In genomic region chr19:3079578-3079977, GRCh38 we compare ENCODE assay signal across 25 cellular contexts. TPM values are rescaled to one million over a fixed set of nuclear protein-coding genes. Genes with fewer than 3 reads are reported as not detected.
DNase-seq lines count a peak whose midpoint lies in the region; ATAC-seq, FAIRE-seq and TF ChIP-seq lines count a peak whose summit lies in the region.
"Had no signal": no experiment of that assay in that cellular context is flagged by ENCODE, and none has a peak within 500 bp of the region (broad histone marks: within the 10 kb centered on the region; RNA-seq: fewer than 3 reads in every experiment).

No MANE protein-coding gene starts in this region.

- no peaks in the 10 kb centered on the region for H3K36me3 Mint-ChIP-seq in activated CD8-positive, alpha-beta T cell treated with anti-CD3 and anti-CD28 coated beads, Interleukin-2, amount 10 ng/mL, durations not matched to agents 7 days and 5 days (ENCODE audit: low read depth)
- H3K36me3 Mint-ChIP-seq: CD4-positive, alpha-beta memory T cell had no signal

- peaks cover 2% of the 10 kb centered on the region for H3K4me1 Mint-ChIP-seq in activated CD8-positive, alpha-beta T cell treated with anti-CD3 and anti-CD28 coated beads, Interleukin-2, amount 10 ng/mL, durations not matched to agents 7 days and 5 days (ENCODE audit: low read depth)

- H2AFZ ChIP-seq in HepG2 (ENCODE audit: low read length): no peak overlapping the region
- H2AFZ ChIP-seq in mesenchymal stem cell (ENCODE audit: low read depth, low read length): no peak overlapping the region
- H2AFZ ChIP-seq: PC-9 had no signal

- TF ChIP-seq POLR2A in HepG2 (IDR thresholded peaks at IDR 0.05; ENCODE audit: insufficient read depth in 1 of 2, low read depth in 2 of 2, low read length in 2 of 2): no peak
- no peak for TF ChIP-seq POLR2A in right lobe of liver (IDR thresholded peaks at IDR 0.05)

- no peak overlapping the region for H3K18ac ChIP-seq in mesenchymal stem cell (ENCODE audit: low read depth in 1 of 2, low read length in 2 of 2)

- peak overlapping the region; percentile 17 for H2AK5ac ChIP-seq in mesenchymal stem cell (ENCODE audit: low read length, severe bottlenecking)

- TF ChIP-seq EP300 in HepG2 (IDR thresholded peaks at IDR 0.05; ENCODE audit: low read depth in 2 of 2, low read length in 2 of 2) (no peak), HepG2 (CRISPR knock-in tag; IDR thresholded peaks at IDR 0.05; ENCODE audit: borderline replicate concordance) (no peak)

- no peaks in the 10 kb centered on the region for H3K9me3 Mint-ChIP-seq in activated CD8-positive, alpha-beta T cell treated with anti-CD3 and anti-CD28 coated beads, Interleukin-2, amount 10 ng/mL, durations not matched to agents 7 days and 5 days (ENCODE audit: insufficient read depth)
- H3K9me3 Mint-ChIP-seq: CD4-positive, alpha-beta memory T cell; HFFc6 had no signal

- H2BK12ac ChIP-seq in mesenchymal stem cell (ENCODE audit: low read length in 2 of 2): no peak overlapping the region

- no peak overlapping the region for H3K9ac ChIP-seq in HepG2 (ENCODE audit: insufficient read depth, low read depth, low read length)
- no peak overlapping the region for H3K9ac ChIP-seq in mesenchymal stem cell (ENCODE audit: low read length)
- H3K9ac ChIP-seq: BLaER1 treated with 17β-estradiol and CSF1 and Interleukin-3, amounts not matched to agents 10 nM and 100 nM; SK-N-SH had no signal

- H3K9me3 ChIP-seq in HepG2 (ENCODE audit: low read length): no peaks in the 10 kb centered on the region
- no peaks in the 10 kb centered on the region for H3K9me3 ChIP-seq in right lobe of liver
- H3K9me3 ChIP-seq in mesenchymal stem cell (ENCODE audit: control insufficient read depth, low read length): no peaks in the 10 kb centered on the region
- H3K9me3 ChIP-seq: Caco-2, SK-N-SH had no signal

- H3K4me3 ChIP-seq in HepG2 (replicated peaks in 1 of 3; ENCODE audit: insufficient read depth in 1 of 3, low read depth in 2 of 3, low read length in 3 of 3) (no peak overlapping the region), right lobe of liver (no peak overlapping the region), mesenchymal stem cell (ENCODE audit: insufficient read depth in 1 of 2, low read depth in 1 of 2, low read length in 2 of 2) (no peak overlapping the region)
- H3K4me3 ChIP-seq: BLaER1 treated with 17β-estradiol and CSF1 and Interleukin-3, amounts not matched to agents 10 nM and 100 nM; PC-9 had no signal

- no peak overlapping the region for H2BK120ac ChIP-seq in mesenchymal stem cell (ENCODE audit: low read depth, low read length)

- intact Hi-C loops in HepG2 (cut with micrococcal nuclease; ENCODE audit: unreplicated experiment): no loop called here
- intact Hi-C loops in right lobe of liver (cut with DNase I): no loop called here

- peaks cover 22% of the 10 kb centered on the region for H3K4me1 ChIP-seq in HepG2 (ENCODE audit: insufficient read depth, low read length)
- peaks cover 0 to 5% (median 0%) of the 10 kb centered on the region in 4 donors for H3K4me1 ChIP-seq in right lobe of liver
- H3K4me1 ChIP-seq in mesenchymal stem cell (ENCODE audit: control insufficient read depth, insufficient read depth, low read depth, low read length): peaks cover 12% of the 10 kb centered on the region

- no peak overlapping the region for H4K8ac ChIP-seq in mesenchymal stem cell (ENCODE audit: low read length)

- H3K23ac ChIP-seq in mesenchymal stem cell (ENCODE audit: low read length in 2 of 2): no peak overlapping the region

- H3K27ac ChIP-seq in HepG2 (ENCODE audit: extremely low read length, insufficient read depth, low read length) (no peak overlapping the region), right lobe of liver (no peak overlapping the region), mesenchymal stem cell (ENCODE audit: low read length, poor library complexity, severe bottlenecking) (no peak overlapping the region)
- H3K27ac ChIP-seq: BLaER1 treated with 17β-estradiol and CSF1 and Interleukin-3, amounts not matched to agents 10 nM and 100 nM; PC-9 had no signal

- H3K27me3 ChIP-seq in HepG2 (ENCODE audit: control insufficient read depth in 1 of 2, insufficient read depth in 2 of 2, low read length in 2 of 2) (peaks cover 0 to 4% of the 10 kb centered on the region in 2 experiments; a peak in 1 of 5 replicates), right lobe of liver (no peaks in the 10 kb centered on the region), mesenchymal stem cell (ENCODE audit: control insufficient read depth in 1 of 2, insufficient read depth in 1 of 2, low read length in 2 of 2) (peaks cover 0 to 5% of the 10 kb centered on the region in 2 experiments)

- in situ Hi-C loops in HepG2 (cut with HindIII; ENCODE audit: extremely low pct_ligation_motif_present, low pct_unique_long_range_greater_than_20kb): loop anchor here (10.0 kb wide), 1 partner anchor 45 kb away; no protein-coding TSS in a partner anchor

- TF ChIP-seq CTCF in HepG2 (CRISPR knock-in tag; IDR thresholded peaks at IDR 0.05): no peak
- TF ChIP-seq CTCF in right lobe of liver (IDR thresholded peaks at IDR 0.05): no peak

- H4K20me1 ChIP-seq in HepG2 (ENCODE audit: insufficient read depth, low read length): no peaks in the 10 kb centered on the region
- H4K20me1 ChIP-seq: BLaER1 treated with 17β-estradiol and CSF1 and Interleukin-3, amounts not matched to agents 10 nM and 100 nM had no signal

- TF ChIP-seq RAD21 in HepG2 (CRISPR knock-in tag; IDR thresholded peaks at IDR 0.05): no peak

- CTCF ChIA-PET in HepG2 (lab: Yijun Ruan, JAX; ENCODE audit: low intra/inter-chr PET ratio, low total read pairs): no interaction called here
- CTCF ChIA-PET in activated CD8-positive, alpha-beta T cell treated with anti-CD3 and anti-CD28 coated beads, Interleukin-2, amount 10 ng/mL, durations not matched to agents 7 days and 5 days (lab: Charles Lee): interaction anchor here (6.4 kb wide), 1 partner anchor 25 kb away, joined by 39 read pairs; no protein-coding TSS in a partner anchor

- H3K4me2 ChIP-seq in HepG2 (ENCODE audit: low read depth, low read length): no peak overlapping the region
- H3K4me2 ChIP-seq in mesenchymal stem cell (ENCODE audit: low read length, poor library complexity, severe bottlenecking): no peak overlapping the region
- H3K4me2 ChIP-seq: BLaER1 treated with 17β-estradiol and CSF1 and Interleukin-3, amounts not matched to agents 10 nM and 100 nM; PC-9; SK-N-SH had no signal

- no peak for ATAC-seq in HepG2
- ATAC-seq in right lobe of liver: no peak
- no peak for ATAC-seq in activated CD8-positive, alpha-beta T cell treated with anti-CD3 and anti-CD28 coated beads, Interleukin-2, amount 10 ng/mL, durations not matched to agents 7 days and 5 days
- ATAC-seq in HG02981 (IDR thresholded peaks at IDR 0.05; ENCODE audit: unreplicated experiment): no peak

- no peak overlapping the region for H3K4ac ChIP-seq in mesenchymal stem cell (ENCODE audit: low read depth in 1 of 2, low read length in 2 of 2)

- H3K79me1 ChIP-seq in mesenchymal stem cell (replicated peaks; ENCODE audit: low read length, poor library complexity, severe bottlenecking): no peaks in the 10 kb centered on the region

- no peak overlapping the region for H3K14ac ChIP-seq in mesenchymal stem cell (ENCODE audit: low read length in 2 of 2)

- no peak for FAIRE-seq in HepG2 (lab: Jason Lieb, UNC)
- FAIRE-seq: H54 had no signal

- H3K27ac Mint-ChIP-seq in activated CD8-positive, alpha-beta T cell treated with anti-CD3 and anti-CD28 coated beads, Interleukin-2, amount 10 ng/mL, durations not matched to agents 7 days and 5 days: no peak overlapping the region
- H3K27ac Mint-ChIP-seq: HFFc6 had no signal

- no peak for DNase-seq in HepG2 (ENCODE audit: low spot score)
- no peak for DNase-seq in right lobe of liver
- DNase-seq in mesenchymal stem cell: no peak
- DNase-seq in activated CD8-positive, alpha-beta T cell treated with anti-CD3 and anti-CD28 coated beads, Interleukin-2, amount 10 ng/mL, durations not matched to agents 7 days and 5 days: no peak
- no peak for DNase-seq in SK-N-DZ (ENCODE audit: low spot score)
- DNase-seq: 8988T; Caco-2; CD4-positive, alpha-beta memory T cell; DMS 273 treated with DMSO at 0.1 percent for 48 hours; DMS79 treated with DMSO at 0.1 percent for 48 hours; HFFc6; KG1; NCI-H1092 treated with DMSO at 0.1 percent for 48 hours; NCI-H146; NCI-H2029; NCI-H2227 treated with DMSO at 0.1 percent for 48 hours; NCI-H510A treated with DMSO at 0.1 percent for 48 hours; NCI-H748 treated with DMSO at 0.1 percent for 48 hours; PC-9; RPMI8226; SHP77 had no signal

- no peaks in the 10 kb centered on the region for H3K27me3 Mint-ChIP-seq in activated CD8-positive, alpha-beta T cell treated with anti-CD3 and anti-CD28 coated beads, Interleukin-2, amount 10 ng/mL, durations not matched to agents 7 days and 5 days (ENCODE audit: low read depth)
- H3K27me3 Mint-ChIP-seq: CD4-positive, alpha-beta memory T cell had no signal

- POLR2A ChIA-PET in HepG2 (lab: Yijun Ruan, JAX): interaction anchor here (1.4 kb wide), 1 partner anchor 17 kb away, joined by 3 read pairs; no protein-coding TSS in a partner anchor
- POLR2A ChIA-PET in activated CD8-positive, alpha-beta T cell treated with anti-CD3 and anti-CD28 coated beads, Interleukin-2, amount 10 ng/mL, durations not matched to agents 7 days and 5 days (lab: Charles Lee): no interaction called here

- H3K79me2 ChIP-seq in HepG2 (ENCODE audit: insufficient read depth, low read length): no peaks in the 10 kb centered on the region

- H2BK5ac ChIP-seq in mesenchymal stem cell (ENCODE audit: low read depth, low read length, poor library complexity, severe bottlenecking): no peak overlapping the region

- H3K4me3 Mint-ChIP-seq in activated CD8-positive, alpha-beta T cell treated with anti-CD3 and anti-CD28 coated beads, Interleukin-2, amount 10 ng/mL, durations not matched to agents 7 days and 5 days: no peak overlapping the region
- H3K4me3 Mint-ChIP-seq: CD4-positive, alpha-beta memory T cell; HFFc6 had no signal

- no peak overlapping the region for H2BK15ac ChIP-seq in mesenchymal stem cell (ENCODE audit: low read depth, poor library complexity, severe bottlenecking)

- H3K36me3 ChIP-seq in HepG2 (replicated peaks in 1 of 2; ENCODE audit: control insufficient read depth in 1 of 2, insufficient read depth in 2 of 2, low read length in 2 of 2): no peaks in the 10 kb centered on the region
- no peaks in the 10 kb centered on the region for H3K36me3 ChIP-seq in right lobe of liver
- no peaks in the 10 kb centered on the region for H3K36me3 ChIP-seq in mesenchymal stem cell (ENCODE audit: control insufficient read depth in 1 of 2, insufficient read depth in 2 of 2, low read depth in 1 of 2, low read length in 2 of 2)
- H3K36me3 ChIP-seq: BLaER1 treated with 17β-estradiol and CSF1 and Interleukin-3, amounts not matched to agents 10 nM and 100 nM had no signal

- no TSS peak for BruUV-seq in HepG2 (replicated peaks; lab: Mats Ljungman, UMichigan)

- no peak overlapping the region for H4K91ac ChIP-seq in mesenchymal stem cell (ENCODE audit: low read length)

- 42% methylated on average over 4 of the region's 4 CpGs for WGBS in HepG2 (ENCODE audit: low lambda C conversion rate)
- WGBS in right lobe of liver (ENCODE audit: insufficient coverage, low coverage, low lambda C conversion rate, missing lambda C conversion rate): 57% methylated on average over 2 of the region's 4 CpGs
- WGBS in mesenchymal stem cell: 71% methylated on average over 4 of the region's 4 CpGs

RNA-seq across cellular contexts. Expression of gene GNA11, which starts 14.6 kb away (rescaled TPM):
- total RNA-seq in HepG2 (2016; rRNA removed; fragmentation: Illumina TruSeq; extraction: Trizol) (18.8 and 26.8 TPM in 2 replicates), right lobe of liver (10 to 100 TPM; 19.5 to 28.0 (median 22.4) TPM)
- 4.5 and 5.5 TPM in 2 replicates for total RNA-seq in HepG2 (2016; cell fraction: cytosol; rRNA removed; fragmentation: Illumina TruSeq; extraction: Trizol; ENCODE audit: low read depth)
- total RNA-seq in HepG2 (2016; cell fraction: insoluble cytoplasmic fraction; rRNA removed; fragmentation: Illumina TruSeq; extraction: Trizol): 16.2 and 28.2 TPM in 2 replicates
- total RNA-seq in HepG2 (2016; cell fraction: membrane; rRNA removed; fragmentation: Illumina TruSeq; extraction: Trizol): 20.2 and 20.3 TPM in 2 replicates
- total RNA-seq in HepG2 (2016; cell fraction: nucleus; rRNA removed; fragmentation: Illumina TruSeq; extraction: Trizol): 13.2 and 15.8 TPM in 2 replicates
- 16.0 and 16.8 TPM in 2 replicates for polyA plus RNA-seq in HepG2 (2011; rRNA removed)
- polyA plus RNA-seq in HepG2 (2011; cell fraction: cytosol; rRNA removed): 18.0 and 19.4 TPM in 2 replicates
- polyA plus RNA-seq in HepG2 (2011; cell fraction: nucleus; rRNA removed): 24.5 and 30.8 TPM in 2 replicates
- polyA plus RNA-seq in HepG2 (2012): 21.5 and 25.5 TPM in 2 replicates
- polyA plus RNA-seq in HepG2 (2016; cell fraction: cytosol; fragmentation: Illumina TruSeq; extraction: Trizol; ENCODE audit: low read depth): 4.2 and 4.6 TPM in 2 replicates
- polyA plus RNA-seq in HepG2 (2016; cell fraction: insoluble cytoplasmic fraction; fragmentation: Illumina TruSeq; extraction: Trizol; ENCODE audit: low read depth): 25.9 and 33.9 TPM in 2 replicates
- 14.1 and 15.9 TPM in 2 replicates for polyA plus RNA-seq in HepG2 (2016; cell fraction: membrane; fragmentation: Illumina TruSeq; extraction: Trizol; ENCODE audit: low read depth)
- 31.1 and 31.9 TPM in 2 replicates for polyA plus RNA-seq in HepG2 (2016; cell fraction: nucleus; fragmentation: Illumina TruSeq; extraction: Trizol; ENCODE audit: insufficient read depth, low read depth)
- 36.6 and 52.6 TPM in 2 replicates for polyA minus RNA-seq in HepG2 (2011; rRNA and poly(A)+ RNA removed; ENCODE audit: low replicate concordance)
- 10.8 and 16.8 TPM in 2 replicates for polyA minus RNA-seq in HepG2 (2011; cell fraction: cytosol; rRNA and poly(A)+ RNA removed)
- 6.7 and 7.1 TPM in 2 replicates for polyA minus RNA-seq in HepG2 (2011; cell fraction: nucleus; rRNA and poly(A)+ RNA removed)
- polyA plus RNA-seq in mesenchymal stem cell (2013, experiment 1 of 2): 49.8 TPM
- 49.0 TPM for polyA plus RNA-seq in mesenchymal stem cell (2013, experiment 2 of 2)
- under 1 TPM; 0.08 to 0.71 TPM for total RNA-seq in activated CD8-positive, alpha-beta T cell treated with anti-CD3 and anti-CD28 coated beads, Interleukin-2, amount 10 ng/mL, durations not matched to agents 7 days and 5 days
- polyA plus RNA-seq in SK-N-DZ (2014; cell fraction: cytosol; rRNA removed): 19.1 and 24.7 TPM in 2 replicates
- polyA plus RNA-seq in SK-N-DZ (2014; cell fraction: nucleus; rRNA removed): 24.0 and 25.2 TPM in 2 replicates

RNA-seq across cellular contexts. Expression of gene TLE5, which starts 17.3 kb away (rescaled TPM):
- total RNA-seq in HepG2 (2016; rRNA removed; fragmentation: Illumina TruSeq; extraction: Trizol): 51.6 and 62.8 TPM in 2 replicates
- 148 and 187 TPM in 2 replicates for total RNA-seq in HepG2 (2016; cell fraction: cytosol; rRNA removed; fragmentation: Illumina TruSeq; extraction: Trizol; ENCODE audit: low read depth)
- 41.9 and 63.2 TPM in 2 replicates for total RNA-seq in HepG2 (2016; cell fraction: insoluble cytoplasmic fraction; rRNA removed; fragmentation: Illumina TruSeq; extraction: Trizol)
- total RNA-seq in HepG2 (2016; cell fraction: membrane; rRNA removed; fragmentation: Illumina TruSeq; extraction: Trizol): 155 and 189 TPM in 2 replicates
- total RNA-seq in HepG2 (2016; cell fraction: nucleus; rRNA removed; fragmentation: Illumina TruSeq; extraction: Trizol): 29.0 and 32.6 TPM in 2 replicates
- 189 and 246 TPM in 2 replicates for polyA plus RNA-seq in HepG2 (2011; rRNA removed)
- polyA plus RNA-seq in HepG2 (2011; cell fraction: cytosol; rRNA removed): 170 and 253 TPM in 2 replicates
- polyA plus RNA-seq in HepG2 (2011; cell fraction: nucleus; rRNA removed): 312 and 359 TPM in 2 replicates
- polyA plus RNA-seq in HepG2 (2012): 157 and 182 TPM in 2 replicates
- 365 and 380 TPM in 2 replicates for polyA plus RNA-seq in HepG2 (2016; cell fraction: cytosol; fragmentation: Illumina TruSeq; extraction: Trizol; ENCODE audit: low read depth)
- polyA plus RNA-seq in HepG2 (2016; cell fraction: insoluble cytoplasmic fraction; fragmentation: Illumina TruSeq; extraction: Trizol; ENCODE audit: low read depth): 90.9 and 108 TPM in 2 replicates
- 308 and 330 TPM in 2 replicates for polyA plus RNA-seq in HepG2 (2016; cell fraction: membrane; fragmentation: Illumina TruSeq; extraction: Trizol; ENCODE audit: low read depth)
- polyA plus RNA-seq in HepG2 (2016; cell fraction: nucleus; fragmentation: Illumina TruSeq; extraction: Trizol; ENCODE audit: insufficient read depth, low read depth): 105 and 117 TPM in 2 replicates
- polyA minus RNA-seq in HepG2 (2011; rRNA and poly(A)+ RNA removed; ENCODE audit: low replicate concordance): 213 and 462 TPM in 2 replicates
- 159 and 180 TPM in 2 replicates for polyA minus RNA-seq in HepG2 (2011; cell fraction: cytosol; rRNA and poly(A)+ RNA removed)
- 36.2 and 46.2 TPM in 2 replicates for polyA minus RNA-seq in HepG2 (2011; cell fraction: nucleus; rRNA and poly(A)+ RNA removed)
- 100 to 1,000 TPM; 119 to 198 (median 152) TPM for total RNA-seq in right lobe of liver
- 329 TPM for polyA plus RNA-seq in mesenchymal stem cell (2013, experiment 1 of 2)
- polyA plus RNA-seq in mesenchymal stem cell (2013, experiment 2 of 2): 321 TPM
- 100 to 1,000 TPM; 635 to 655 TPM for total RNA-seq in activated CD8-positive, alpha-beta T cell treated with anti-CD3 and anti-CD28 coated beads, Interleukin-2, amount 10 ng/mL, durations not matched to agents 7 days and 5 days
- 197 and 209 TPM in 2 replicates for polyA plus RNA-seq in SK-N-DZ (2014; cell fraction: cytosol; rRNA removed)
- polyA plus RNA-seq in SK-N-DZ (2014; cell fraction: nucleus; rRNA removed): 168 and 213 TPM in 2 replicates

RNA-seq across cellular contexts. Expression of gene TLE2, which starts 50.5 kb away (rescaled TPM):
- total RNA-seq in HepG2 (2016; rRNA removed; fragmentation: Illumina TruSeq; extraction: Trizol): 0.07 TPM in 1 of 2 replicates, not detected in the other
- not detected in 2 replicates for total RNA-seq in HepG2 (2016; cell fraction: cytosol; rRNA removed; fragmentation: Illumina TruSeq; extraction: Trizol; ENCODE audit: low read depth)
- total RNA-seq in HepG2 (2016; cell fraction: insoluble cytoplasmic fraction; rRNA removed; fragmentation: Illumina TruSeq; extraction: Trizol): not detected in 2 replicates
- total RNA-seq in HepG2 (2016; cell fraction: membrane; rRNA removed; fragmentation: Illumina TruSeq; extraction: Trizol): 0.14 and 0.15 TPM in 2 replicates
- total RNA-seq in HepG2 (2016; cell fraction: nucleus; rRNA removed; fragmentation: Illumina TruSeq; extraction: Trizol): not detected in 2 replicates
- polyA plus RNA-seq in HepG2 (2011; rRNA removed): 0.72 and 0.81 TPM in 2 replicates
- 0.21 and 0.25 TPM in 2 replicates for polyA plus RNA-seq in HepG2 (2011; cell fraction: cytosol; rRNA removed)
- 1.8 and 1.9 TPM in 2 replicates for polyA plus RNA-seq in HepG2 (2011; cell fraction: nucleus; rRNA removed)
- 0.67 and 0.75 TPM in 2 replicates for polyA plus RNA-seq in HepG2 (2012)
- 0.19 and 0.40 TPM in 2 replicates for polyA plus RNA-seq in HepG2 (2016; cell fraction: cytosol; fragmentation: Illumina TruSeq; extraction: Trizol; ENCODE audit: low read depth)
- polyA plus RNA-seq in HepG2 (2016; cell fraction: insoluble cytoplasmic fraction; fragmentation: Illumina TruSeq; extraction: Trizol; ENCODE audit: low read depth): 0.13 TPM in 1 of 2 replicates, not detected in the other
- 0.23 and 0.82 TPM in 2 replicates for polyA plus RNA-seq in HepG2 (2016; cell fraction: membrane; fragmentation: Illumina TruSeq; extraction: Trizol; ENCODE audit: low read depth)
- 0.56 TPM in 1 of 2 replicates, not detected in the other for polyA plus RNA-seq in HepG2 (2016; cell fraction: nucleus; fragmentation: Illumina TruSeq; extraction: Trizol; ENCODE audit: insufficient read depth, low read depth)
- 1.3 and 12.9 TPM in 2 replicates for polyA minus RNA-seq in HepG2 (2011; rRNA and poly(A)+ RNA removed; ENCODE audit: low replicate concordance)
- 0.35 and 0.89 TPM in 2 replicates for polyA minus RNA-seq in HepG2 (2011; cell fraction: cytosol; rRNA and poly(A)+ RNA removed)
- 0.77 TPM in 1 of 2 replicates, not detected in the other for polyA minus RNA-seq in HepG2 (2011; cell fraction: nucleus; rRNA and poly(A)+ RNA removed)
- 10 to 100 TPM in 2 of 6 experiments, 1 to 10 TPM in 4; 6.1 to 20.6 (median 9.3) TPM for total RNA-seq in right lobe of liver
- 9.5 TPM for polyA plus RNA-seq in mesenchymal stem cell (2013, experiment 1 of 2)
- polyA plus RNA-seq in mesenchymal stem cell (2013, experiment 2 of 2): 8.7 TPM
- total RNA-seq in activated CD8-positive, alpha-beta T cell treated with anti-CD3 and anti-CD28 coated beads, Interleukin-2, amount 10 ng/mL, durations not matched to agents 7 days and 5 days: under 1 TPM; 0.24 to 0.57 TPM
- polyA plus RNA-seq in SK-N-DZ (2014; cell fraction: cytosol; rRNA removed): 1.2 and 1.7 TPM in 2 replicates
- 1.1 and 2.9 TPM in 2 replicates for polyA plus RNA-seq in SK-N-DZ (2014; cell fraction: nucleus; rRNA removed)

RNA-seq across cellular contexts. Expression of gene GNA15, which starts 56.3 kb away (rescaled TPM):
- total RNA-seq in HepG2 (2016; rRNA removed; fragmentation: Illumina TruSeq; extraction: Trizol) (not detected in 2 replicates), right lobe of liver (1 to 10 TPM in 2 of 6 experiments, under 1 TPM in 4; 0.31 to 3.9 (median 0.83) TPM)
- not detected in 2 replicates for total RNA-seq in HepG2 (2016; cell fraction: cytosol; rRNA removed; fragmentation: Illumina TruSeq; extraction: Trizol; ENCODE audit: low read depth)
- total RNA-seq in HepG2 (2016; cell fraction: insoluble cytoplasmic fraction; rRNA removed; fragmentation: Illumina TruSeq; extraction: Trizol): not detected in 2 replicates
- not detected in 2 replicates for total RNA-seq in HepG2 (2016; cell fraction: membrane; rRNA removed; fragmentation: Illumina TruSeq; extraction: Trizol)
- not detected in 2 replicates for total RNA-seq in HepG2 (2016; cell fraction: nucleus; rRNA removed; fragmentation: Illumina TruSeq; extraction: Trizol)
- polyA plus RNA-seq in HepG2 (2011; rRNA removed): not detected in 2 replicates
- polyA plus RNA-seq in HepG2 (2011; cell fraction: cytosol; rRNA removed): 0.04 TPM in 1 of 2 replicates, not detected in the other
- not detected in 2 replicates for polyA plus RNA-seq in HepG2 (2011; cell fraction: nucleus; rRNA removed)
- not detected in 2 replicates for polyA plus RNA-seq in HepG2 (2012)
- polyA plus RNA-seq in HepG2 (2016; cell fraction: cytosol; fragmentation: Illumina TruSeq; extraction: Trizol; ENCODE audit: low read depth): not detected in 2 replicates
- not detected in 2 replicates for polyA plus RNA-seq in HepG2 (2016; cell fraction: insoluble cytoplasmic fraction; fragmentation: Illumina TruSeq; extraction: Trizol; ENCODE audit: low read depth)
- 0.08 TPM in 1 of 2 replicates, not detected in the other for polyA plus RNA-seq in HepG2 (2016; cell fraction: membrane; fragmentation: Illumina TruSeq; extraction: Trizol; ENCODE audit: low read depth)
- 0.22 TPM in 1 of 2 replicates, not detected in the other for polyA plus RNA-seq in HepG2 (2016; cell fraction: nucleus; fragmentation: Illumina TruSeq; extraction: Trizol; ENCODE audit: insufficient read depth, low read depth)
- polyA minus RNA-seq in HepG2 (2011; rRNA and poly(A)+ RNA removed; ENCODE audit: low replicate concordance): 0.10 and 0.61 TPM in 2 replicates
- not detected in 2 replicates for polyA minus RNA-seq in HepG2 (2011; cell fraction: cytosol; rRNA and poly(A)+ RNA removed)
- polyA minus RNA-seq in HepG2 (2011; cell fraction: nucleus; rRNA and poly(A)+ RNA removed): not detected in 2 replicates
- 0.03 TPM for polyA plus RNA-seq in mesenchymal stem cell (2013, experiment 1 of 2)
- 0.03 TPM for polyA plus RNA-seq in mesenchymal stem cell (2013, experiment 2 of 2)
- 10 to 100 TPM; 23.8 to 24.5 TPM for total RNA-seq in activated CD8-positive, alpha-beta T cell treated with anti-CD3 and anti-CD28 coated beads, Interleukin-2, amount 10 ng/mL, durations not matched to agents 7 days and 5 days
- polyA plus RNA-seq in SK-N-DZ (2014; cell fraction: cytosol; rRNA removed): 0.24 TPM in 1 of 2 replicates, not detected in the other
- polyA plus RNA-seq in SK-N-DZ (2014; cell fraction: nucleus; rRNA removed): not detected in 2 replicates
- total RNA-seq: Caco-2, HFFc6 had no signal
